In the genomic region with DNA sequence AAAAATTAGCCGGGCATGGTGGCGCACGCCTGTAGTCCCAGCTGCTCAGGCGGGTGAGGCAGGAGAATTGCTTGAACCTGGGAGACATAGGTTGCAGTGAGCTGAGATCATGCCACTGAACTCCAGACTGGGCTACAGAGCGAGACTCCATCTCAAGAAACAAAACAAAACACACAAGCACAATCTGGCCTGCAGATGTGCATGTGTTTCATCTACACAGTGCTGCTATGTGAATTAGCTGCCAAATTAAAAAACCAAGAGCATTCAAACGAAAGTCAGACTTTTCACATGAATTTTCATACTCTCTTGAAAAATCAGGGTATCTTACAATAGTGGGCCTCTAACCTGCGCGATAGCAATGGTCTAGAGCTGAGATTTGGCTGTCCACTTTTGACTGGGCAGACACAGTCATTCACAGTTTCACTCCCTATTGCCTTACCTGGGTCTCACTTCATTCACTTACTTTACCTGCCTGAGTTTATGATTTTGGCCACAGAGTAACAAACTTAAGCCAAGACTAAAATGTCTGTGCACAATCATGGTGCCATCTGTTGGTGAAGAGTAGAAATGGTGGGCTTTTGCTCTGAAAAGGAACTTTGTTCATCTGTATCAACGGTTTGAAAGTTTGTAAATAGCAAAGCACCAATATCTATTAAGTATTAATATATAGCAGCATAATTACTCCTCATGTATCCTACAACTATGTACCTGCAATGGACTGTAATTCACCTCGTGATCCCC, we compare ENCODE assay signal across 11 cellular contexts.
DNase-seq lines count a peak whose midpoint lies in the region; ATAC-seq and TF ChIP-seq lines count a peak whose summit lies in the region.
"Had no signal": no experiment of that assay in that cellular context is flagged by ENCODE, and none has a peak within 500 bp of the region (broad histone marks: within the 10 kb centered on the region; RNA-seq: fewer than 3 reads in every experiment).

No MANE protein-coding gene starts in this region.

- H3K27me3 ChIP-seq in heart left ventricle, result no peaks in the 10 kb centered on the region
- no peaks in the 10 kb centered on the region for H3K27me3 ChIP-seq in RWPE2 (ENCODE audit: insufficient read depth, poor library complexity, severe bottlenecking)
- H3K27me3 ChIP-seq in foreskin keratinocyte, result peaks cover 17% of the 10 kb centered on the region
- H3K27me3 ChIP-seq: gastroesophageal sphincter, SJSA1, stomach had no signal

- H3K9me3 ChIP-seq in heart left ventricle (no peaks in the 10 kb centered on the region), RWPE2 (ENCODE audit: severe bottlenecking) (no peaks in the 10 kb centered on the region), mucosa of descending colon (no peaks in the 10 kb centered on the region)
- H3K9me3 ChIP-seq: gastroesophageal sphincter, SJSA1, stomach had no signal

- intact Hi-C loops in heart left ventricle (cut with DNase I), result no loop called here
- intact Hi-C loops in left ventricle myocardium superior (cut with micrococcal nuclease), result no loop called here
- intact Hi-C loops in mucosa of descending colon (cut with DNase I, micrococcal nuclease), result no loop called here

- H3K4me1 ChIP-seq in heart left ventricle (peaks cover 0 to 16% (median 4%) of the 10 kb centered on the region in 12 donors), RWPE2 (ENCODE audit: insufficient read depth, poor library complexity, severe bottlenecking) (no peaks in the 10 kb centered on the region), foreskin keratinocyte (no peaks in the 10 kb centered on the region), mucosa of descending colon (ENCODE audit: low read depth) (no peaks in the 10 kb centered on the region)
- H3K4me1 ChIP-seq: SJSA1 had no signal

- TF ChIP-seq POLR2A in heart left ventricle (IDR thresholded peaks at IDR 0.05), result no peak

- TF ChIP-seq CTCF in heart left ventricle (IDR thresholded peaks at IDR 0.05) (peak in 8 of 12 donors; percentile 14 to 46 (median 32)), RWPE2 (IDR thresholded peaks at IDR 0.05; ENCODE audit: poor library complexity, severe bottlenecking) (peak; percentile 57), foreskin keratinocyte (conservative IDR thresholded peaks at IDR 0.05) (peak; percentile 64), mucosa of descending colon (IDR thresholded peaks at IDR 0.05) (no peak)

- H3K27ac ChIP-seq in heart left ventricle (no peak overlapping the region), RWPE2 (ENCODE audit: poor library complexity, severe bottlenecking) (no peak overlapping the region), foreskin keratinocyte (no peak overlapping the region)
- H3K27ac ChIP-seq: gastroesophageal sphincter, SJSA1, stomach had no signal

- H3K36me3 Mint-ChIP-seq in stimulated activated effector memory CD8-positive, alpha-beta T cell treated with anti-CD3 and anti-CD28 coated beads, Interleukin-12 subunit alpha, Interleukin-12 subunit beta, amount 100 ng/mL, for 72 hours, result no peaks in the 10 kb centered on the region

- H3K4me3 ChIP-seq in heart left ventricle (no peak overlapping the region), RWPE2 (ENCODE audit: severe bottlenecking) (no peak overlapping the region), mucosa of descending colon (no peak overlapping the region)
- H3K4me3 ChIP-seq: gastroesophageal sphincter, SJSA1, stomach had no signal

- H3K4me1 Mint-ChIP-seq in stimulated activated effector memory CD8-positive, alpha-beta T cell treated with anti-CD3 and anti-CD28 coated beads, Interleukin-12 subunit alpha, Interleukin-12 subunit beta, amount 100 ng/mL, for 72 hours, result no peaks in the 10 kb centered on the region

- WGBS in heart left ventricle, 4 donors, result 82 to 84% (median 83%) methylated on average over 10 of the region's 10 CpGs

- H3K9me3 Mint-ChIP-seq in stimulated activated effector memory CD8-positive, alpha-beta T cell treated with anti-CD3 and anti-CD28 coated beads, Interleukin-12 subunit alpha, Interleukin-12 subunit beta, amount 100 ng/mL, for 72 hours, result no peaks in the 10 kb centered on the region

- DNase-seq in heart left ventricle (no peak), left ventricle myocardium superior (no peak), RWPE2 (ENCODE audit: low spot score) (no peak), foreskin keratinocyte (peak in 1 of 2 donors; percentile 8), mucosa of descending colon (no peak), superior temporal gyrus (ENCODE audit: extremely low spot score) (no peak)
- DNase-seq in stimulated activated CD4-positive, alpha-beta T cell treated with anti-CD3 and anti-CD28 coated beads, Interleukin-4, amount 100 ng/mL, for 1 hour, result no peak
- no peak for DNase-seq in stimulated activated effector memory CD8-positive, alpha-beta T cell treated with anti-CD3 and anti-CD28 coated beads, Interleukin-12 subunit alpha, Interleukin-12 subunit beta, amount 100 ng/mL, for 72 hours (ENCODE audit: low spot score in 2 of 2)
- DNase-seq: stomach had no signal

- ATAC-seq in heart left ventricle (no peak), left ventricle myocardium superior (no peak), RWPE2 (ENCODE audit: low read depth) (no peak), foreskin keratinocyte (no peak), mucosa of descending colon (no peak)
- ATAC-seq in stimulated activated effector memory CD8-positive, alpha-beta T cell treated with anti-CD3 and anti-CD28 coated beads, Interleukin-12 subunit alpha, Interleukin-12 subunit beta, amount 100 ng/mL, for 72 hours, result no peak
- ATAC-seq: gastroesophageal sphincter had no signal

- H3K4me3 Mint-ChIP-seq in stimulated activated effector memory CD8-positive, alpha-beta T cell treated with anti-CD3 and anti-CD28 coated beads, Interleukin-12 subunit alpha, Interleukin-12 subunit beta, amount 100 ng/mL, for 72 hours, result no peak overlapping the region

- H3K27ac Mint-ChIP-seq in stimulated activated effector memory CD8-positive, alpha-beta T cell treated with anti-CD3 and anti-CD28 coated beads, Interleukin-12 subunit alpha, Interleukin-12 subunit beta, amount 100 ng/mL, for 72 hours, result no peak overlapping the region

- no peaks in the 10 kb centered on the region for H3K36me3 ChIP-seq in heart left ventricle
- no peaks in the 10 kb centered on the region for H3K36me3 ChIP-seq in RWPE2 (ENCODE audit: low read depth)
- H3K36me3 ChIP-seq in mucosa of descending colon (ENCODE audit: low read depth), result no peaks in the 10 kb centered on the region
- H3K36me3 ChIP-seq: gastroesophageal sphincter, SJSA1, stomach had no signal
